In genomic region chr9:130745829-130746228, GRCh38 we compare ENCODE assay signal across 22 cellular contexts. TPM values are rescaled to one million over a fixed set of nuclear protein-coding genes. Genes with fewer than 3 reads are reported as not detected.
DNase-seq lines count a peak whose midpoint lies in the region; ATAC-seq and TF ChIP-seq lines count a peak whose summit lies in the region.
"Had no signal": no experiment of that assay in that cellular context is flagged by ENCODE, and none has a peak within 500 bp of the region (broad histone marks: within the 10 kb centered on the region; RNA-seq: fewer than 3 reads in every experiment).

No MANE protein-coding gene starts in this region.

- H2BK15ac ChIP-seq in H9 (ENCODE audit: low read depth, low read length): no peak overlapping the region

- no peak overlapping the region for H2BK120ac ChIP-seq in H9 (ENCODE audit: low read depth, low read length, poor library complexity, severe bottlenecking)

- H3T11ph ChIP-seq in H9 (ENCODE audit: low read length): no peak overlapping the region

- in situ Hi-C loops in astrocyte of the spinal cord (cut with HindIII; ENCODE audit: low sequenced_read_pairs): no loop called here

- H3K4me3 ChIP-seq in astrocyte of the spinal cord (ENCODE audit: low read depth, low read length): no peak overlapping the region
- H3K4me3 ChIP-seq: BLaER1, GM23248 had no signal

- no peak for TF ChIP-seq CTCF in H9 (conservative IDR thresholded peaks at IDR 0.05)
- no peak for TF ChIP-seq CTCF in astrocyte of the spinal cord (IDR thresholded peaks at IDR 0.05; ENCODE audit: low read depth, low read length)
- TF ChIP-seq CTCF in endothelial cell (IDR thresholded peaks at IDR 0.05; ENCODE audit: unreplicated experiment): no peak
- TF ChIP-seq CTCF in MCF 10A (IDR thresholded peaks at IDR 0.05; ENCODE audit: unreplicated experiment): no peak

- no peak overlapping the region for H4K5ac ChIP-seq in H9 (ENCODE audit: insufficient read length, low read depth, low read length)

- H3K27me3 Mint-ChIP-seq in H9 (ENCODE audit: low read depth) (no peaks in the 10 kb centered on the region), endothelial cell (ENCODE audit: unreplicated experiment) (peaks cover 1% of the 10 kb centered on the region), MCF 10A (ENCODE audit: insufficient read depth, unreplicated experiment) (no peaks in the 10 kb centered on the region)
- H3K27me3 Mint-ChIP-seq: CD4-positive, alpha-beta memory T cell; IgD-negative memory B cell had no signal

- H3K79me2 ChIP-seq in H9 (ENCODE audit: insufficient read depth, low read length): peaks cover 2% of the 10 kb centered on the region; the same call in 1 of the 2 replicates

- H3K14ac ChIP-seq in H9 (ENCODE audit: insufficient read depth, low read length): no peak overlapping the region

- no peaks in the 10 kb centered on the region for H3K23me2 ChIP-seq in H9 (ENCODE audit: insufficient read length, low read depth, low read length, poor library complexity, severe bottlenecking)

- DNase-seq in H9 (no peak), NCI-H69 (lab: John Stamatoyannopoulos, UW) (peak; percentile 27), astrocyte of the spinal cord (ENCODE audit: low read depth, low spot score) (peak; percentile 28), endothelial cell (ENCODE audit: low spot score) (no peak), anterior cingulate cortex (lab: John Stamatoyannopoulos, UW) (no peak), MCF 10A (ENCODE audit: unreplicated experiment) (no peak), RKO (ENCODE audit: low spot score) (no peak)
- DNase-seq: CD4-positive, alpha-beta memory T cell; DMS153; GDM1; GM23248; NCI-H1105 treated with DMSO at 0.1 percent for 48 hours; NCI-H1694 treated with DMSO at 0.1 percent for 48 hours; NCI-H510A; NCI-H82; PC-3; SIG-M5; SW 1271 had no signal

- no peak for ATAC-seq in HG02763 (IDR thresholded peaks at IDR 0.05; ENCODE audit: unreplicated experiment)
- ATAC-seq: PC-3 had no signal

- H3K27ac Mint-ChIP-seq in H9: peak overlapping the region; percentile 34 to 84 (median 60); a peak in 5 of 7 replicates
- H3K27ac Mint-ChIP-seq in endothelial cell (ENCODE audit: unreplicated experiment): peak overlapping the region; percentile 88
- no peak overlapping the region for H3K27ac Mint-ChIP-seq in MCF 10A (ENCODE audit: low read depth, unreplicated experiment)
- H3K27ac Mint-ChIP-seq: CD4-positive, alpha-beta memory T cell; IgD-negative memory B cell had no signal

- CTCF ChIA-PET in MCF 10A (lab: Yijun Ruan, JAX): no interaction called here

- POLR2A ChIA-PET in MCF 10A (lab: Yijun Ruan, JAX): no interaction called here

- H3K9me3 ChIP-seq in H9 (ENCODE audit: control insufficient read depth, low read depth, low read length): no peaks in the 10 kb centered on the region

- H3K23ac ChIP-seq in H9 (ENCODE audit: insufficient read length, low read depth, low read length): no peak overlapping the region

- no peak overlapping the region for H2BK5ac ChIP-seq in H9 (ENCODE audit: insufficient read length, low read length)

- no peak overlapping the region for H3K4me2 ChIP-seq in H9 (ENCODE audit: insufficient read depth, insufficient read length, low read length)
- H3K4me2 ChIP-seq: BLaER1 had no signal

- H3K9ac ChIP-seq in H9 (ENCODE audit: extremely low read depth, insufficient read length, low read length): no peak overlapping the region
- H3K9ac ChIP-seq: BLaER1, GM23248 had no signal

- no peak overlapping the region for H2BK12ac ChIP-seq in H9 (ENCODE audit: insufficient read length, low read depth, low read length)

- H2AK5ac ChIP-seq in H9 (ENCODE audit: insufficient read length, low read length): no peak overlapping the region

- H2BK20ac ChIP-seq in H9 (ENCODE audit: low read depth, low read length, poor library complexity, severe bottlenecking): no peak overlapping the region

- H3K4me1 Mint-ChIP-seq in H9: peaks cover 15 to 19% of the 10 kb centered on the region in 2 experiments
- H3K4me1 Mint-ChIP-seq in endothelial cell (ENCODE audit: unreplicated experiment): peaks cover 23% of the 10 kb centered on the region
- peaks cover 8% of the 10 kb centered on the region for H3K4me1 Mint-ChIP-seq in MCF 10A (ENCODE audit: insufficient read depth, unreplicated experiment)

- no peaks in the 10 kb centered on the region for H3K27me3 ChIP-seq in H9 (ENCODE audit: insufficient read depth, low read length)
- H3K27me3 ChIP-seq: BLaER1 had no signal

- no TSS peak for BruUV-seq in MCF 10A (replicated peaks; lab: Mats Ljungman, UMichigan)

- peaks cover 0 to 4% (median under 1%) of the 10 kb centered on the region in 3 experiments; a peak in 2 of 7 replicates for H3K36me3 Mint-ChIP-seq in H9 (ENCODE audit: insufficient read depth in 1 of 3, low read depth in 3 of 3)
- no peaks in the 10 kb centered on the region for H3K36me3 Mint-ChIP-seq in endothelial cell (ENCODE audit: low read depth, unreplicated experiment)
- H3K36me3 Mint-ChIP-seq in MCF 10A (ENCODE audit: insufficient read depth, unreplicated experiment): no peaks in the 10 kb centered on the region
- H3K36me3 Mint-ChIP-seq: IgD-negative memory B cell had no signal

- no peak overlapping the region for H2AFZ ChIP-seq in H9 (ENCODE audit: low read length)
- H2AFZ ChIP-seq: GM23248 had no signal

- H3K4me3 Mint-ChIP-seq in H9: no peak overlapping the region
- no peak overlapping the region for H3K4me3 Mint-ChIP-seq in endothelial cell (ENCODE audit: unreplicated experiment)
- no peak overlapping the region for H3K4me3 Mint-ChIP-seq in MCF 10A (ENCODE audit: unreplicated experiment)
- H3K4me3 Mint-ChIP-seq: CD4-positive, alpha-beta memory T cell; IgD-negative memory B cell had no signal

- H3K18ac ChIP-seq in H9 (ENCODE audit: insufficient read length, low read depth, low read length): no peak overlapping the region

- H3K9me3 Mint-ChIP-seq in H9 (no peaks in the 10 kb centered on the region; a peak in 1 of 5 replicates), endothelial cell (ENCODE audit: unreplicated experiment) (no peaks in the 10 kb centered on the region), MCF 10A (ENCODE audit: unreplicated experiment) (no peaks in the 10 kb centered on the region)
- H3K9me3 Mint-ChIP-seq: CD4-positive, alpha-beta memory T cell had no signal

- H4K20me1 ChIP-seq in H9 (ENCODE audit: control insufficient read depth, insufficient read depth, insufficient read length): no peaks in the 10 kb centered on the region

- no CpG with 5 or more reads among the region's 5 CpGs for WGBS in H9 (ENCODE audit: extremely low coverage, insufficient read length, low lambda C conversion rate)

- H3K4me1 ChIP-seq in H9 (ENCODE audit: insufficient read depth, low read length): 0 out of 2 replicates have a peak, but pooled peaks cover 2% of the 10 kb centered on the region
- H3K4me1 ChIP-seq: BLaER1 had no signal

- H3K27ac ChIP-seq in H9 (ENCODE audit: insufficient read length, low read depth, low read length): no peak overlapping the region
- H3K27ac ChIP-seq: BLaER1, GM23248, RWPE1 had no signal

- intact Hi-C loops in MCF 10A (cut with micrococcal nuclease): no loop called here

- no peak overlapping the region for H3K4ac ChIP-seq in H9 (ENCODE audit: low read depth, low read length)

- no peak overlapping the region for H4K91ac ChIP-seq in H9 (ENCODE audit: insufficient read length, low read depth, low read length)

- no peak overlapping the region for H3K56ac ChIP-seq in H9 (ENCODE audit: insufficient read length, low read depth, low read length)

- no peaks in the 10 kb centered on the region for H3K79me1 ChIP-seq in H9 (ENCODE audit: insufficient read depth, low read depth, low read length, poor library complexity, severe bottlenecking)

- H4K8ac ChIP-seq in H9 (replicated peaks; ENCODE audit: insufficient read length, low read depth, low read length): no peak overlapping the region

RNA-seq across cellular contexts. Expression of gene EXOSC2, which starts 52.2 kb away (rescaled TPM):
- total RNA-seq in H9 (2021) (92.0 and 94.5 TPM in 2 replicates), endothelial cell (ENCODE audit: unreplicated experiment) (26.0 TPM), MCF 10A (2022) (42.3 and 57.7 TPM in 2 replicates)

Comparison
In these comparisons a context has a peak if more than half of its experiments do, and no peak if none do; other contexts are left out.
1. DNase-seq: peak in NCI-H69 (single experiment) and astrocyte of the spinal cord (single experiment); none in H9 (single experiment), endothelial cell (single experiment), anterior cingulate cortex (0 of 58), MCF 10A (single experiment) and RKO (single experiment).